In the genomic region with DNA sequence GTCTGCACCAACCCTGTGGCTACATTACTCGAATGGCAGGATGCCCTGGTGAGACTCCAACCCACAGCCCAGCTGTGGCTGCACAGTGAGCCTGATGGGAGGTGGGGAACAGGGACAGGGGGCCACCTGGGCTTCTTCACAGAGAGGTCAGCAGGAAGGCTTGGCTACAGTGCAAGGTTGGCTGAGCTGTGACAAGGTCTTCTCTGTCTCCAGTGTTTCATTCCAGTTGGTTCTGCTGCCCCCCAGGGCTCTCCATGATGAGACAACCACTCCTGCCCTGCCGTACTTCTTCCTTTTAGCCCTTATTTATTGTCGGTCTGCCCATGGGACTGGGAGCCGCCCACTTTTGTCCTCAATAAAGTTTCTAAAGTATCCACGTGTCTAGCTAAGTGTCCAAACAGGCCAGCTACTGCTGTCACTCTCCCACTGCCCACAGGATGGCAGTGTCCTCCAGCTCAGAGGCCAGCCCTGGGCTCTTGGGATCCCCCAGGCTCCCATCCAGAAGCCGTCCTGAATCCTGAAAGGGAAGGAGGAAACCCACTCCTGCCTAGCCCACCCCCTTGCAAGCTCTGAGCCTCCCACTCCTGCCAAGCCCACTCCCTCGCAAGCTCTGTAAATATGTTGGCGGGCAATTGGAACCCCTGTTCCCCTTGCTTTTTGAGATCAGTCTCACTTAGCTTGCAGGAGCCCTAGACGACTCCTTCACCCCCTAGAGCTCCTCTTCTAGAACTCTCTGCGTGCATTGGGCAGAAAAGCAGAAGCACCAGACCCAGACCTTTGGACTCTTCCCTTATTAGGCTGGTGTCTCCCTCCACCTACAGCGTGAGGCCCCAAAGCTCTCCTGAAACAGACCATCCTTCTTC, we compare ENCODE assay signal across 9 cellular contexts. TPM values are rescaled to one million over a fixed set of nuclear protein-coding genes. Genes with fewer than 3 reads are reported as not detected.
A peak's percentile ranks its signal among the peaks of the same experiment; 100 is the strongest.
DNase-seq lines count a peak whose midpoint lies in the region; ATAC-seq and TF ChIP-seq lines count a peak whose summit lies in the region.
"Had no signal": no experiment of that assay in that cellular context is flagged by ENCODE, and none has a peak within 500 bp of the region (broad histone marks: within the 10 kb centered on the region; RNA-seq: fewer than 3 reads in every experiment).

No MANE protein-coding gene starts in this region.

- intact Hi-C loops in Right ventricle myocardium inferior (cut with DNase I) (no loop called here), cardiac septum (cut with DNase I) (no loop called here), left colon (cut with DNase I, micrococcal nuclease) (no loop called here)
- intact Hi-C loops in activated CD4-positive, alpha-beta T cell treated with anti-CD3 and anti-CD28 coated beads for 36 hours (cut with DNase I, micrococcal nuclease), result no loop called here

- H3K9me3 ChIP-seq in CD8-positive, alpha-beta memory T cell (ENCODE audit: low read length), result no peaks in the 10 kb centered on the region

- no peak overlapping the region for H3K27ac Mint-ChIP-seq in activated CD4-positive, alpha-beta T cell treated with anti-CD3 and anti-CD28 coated beads for 36 hours
- peak overlapping the region in 2 of 8 donors; percentile 25 to 54 for H3K27ac Mint-ChIP-seq in CD8-positive, alpha-beta memory T cell

- CTCF ChIA-PET in activated CD4-positive, alpha-beta T cell treated with anti-CD3 and anti-CD28 coated beads for 36 hours (lab: Charles Lee), result interaction anchor here (0.5 to 2.3 kb wide), 17 partner anchors 9 to 240 kb away, joined by 3 to 20 read pairs (median 4); a partner anchor contains a TSS
- CTCF ChIA-PET in CD8-positive, alpha-beta memory T cell (lab: Charles Lee), result interaction anchor here (0.7 to 2.7 kb wide), 11 partner anchors 9 to 222 kb away, joined by 3 to 27 read pairs (median 6); a partner anchor contains a TSS

- peak; percentile 84 for ATAC-seq in Right ventricle myocardium inferior
- ATAC-seq in left colon, result peak; percentile 94
- no peak for ATAC-seq in activated CD4-positive, alpha-beta T cell treated with anti-CD3 and anti-CD28 coated beads for 36 hours

- H3K36me3 ChIP-seq in CD8-positive, alpha-beta memory T cell (ENCODE audit: insufficient read depth, low read length), result no peaks in the 10 kb centered on the region

- H3K36me3 Mint-ChIP-seq in activated CD4-positive, alpha-beta T cell treated with anti-CD3 and anti-CD28 coated beads for 36 hours (ENCODE audit: low read depth), result peaks cover 29% of the 10 kb centered on the region
- H3K36me3 Mint-ChIP-seq in CD8-positive, alpha-beta memory T cell, result no peaks in the 10 kb centered on the region

- no peak overlapping the region for H3K4me3 Mint-ChIP-seq in activated CD4-positive, alpha-beta T cell treated with anti-CD3 and anti-CD28 coated beads for 36 hours
- peak overlapping the region in 1 of 7 donors; percentile 32 for H3K4me3 Mint-ChIP-seq in CD8-positive, alpha-beta memory T cell

- H3K27ac ChIP-seq in substantia nigra (ENCODE audit: low read depth, low read length, poor library complexity, severe bottlenecking), result no peak overlapping the region
- no peak overlapping the region for H3K27ac ChIP-seq in CD8-positive, alpha-beta memory T cell (ENCODE audit: low read depth, low read length)

- DNase-seq in Right ventricle myocardium inferior (ENCODE audit: missing footprints) (no peak), cardiac septum (ENCODE audit: low spot score) (no peak), NCI-H69 (lab: John Stamatoyannopoulos, UW) (peak; percentile 66), cardiac fibroblast (ENCODE audit: low read depth in 2 of 2) (peak; percentile 84 to 85), left colon (peak; percentile 72), substantia nigra (lab: John Stamatoyannopoulos, UW) (peak in 40 of 49 donors; percentile 18 to 72 (median 54))
- DNase-seq in activated CD4-positive, alpha-beta T cell treated with anti-CD3 and anti-CD28 coated beads for 36 hours, result no peak
- DNase-seq in CD8-positive, alpha-beta memory T cell, result no peak

- H3K4me1 ChIP-seq in CD8-positive, alpha-beta memory T cell (ENCODE audit: insufficient read depth, low read length), result peaks cover 1% of the 10 kb centered on the region

- peak; percentile 90 for TF ChIP-seq CTCF in cardiac fibroblast (IDR thresholded peaks at IDR 0.05; ENCODE audit: low read depth, low read length)

- H3K27me3 ChIP-seq in CD8-positive, alpha-beta memory T cell (ENCODE audit: insufficient read depth, low read length, poor library complexity, severe bottlenecking), result peaks cover 22% of the 10 kb centered on the region

- H3K27me3 Mint-ChIP-seq in activated CD4-positive, alpha-beta T cell treated with anti-CD3 and anti-CD28 coated beads for 36 hours, result peaks cover 37% of the 10 kb centered on the region
- peaks cover 29 to 41% of the 10 kb centered on the region in 2 donors for H3K27me3 Mint-ChIP-seq in CD8-positive, alpha-beta memory T cell

- POLR2A ChIA-PET in activated CD4-positive, alpha-beta T cell treated with anti-CD3 and anti-CD28 coated beads for 36 hours (lab: Charles Lee), result interaction anchor here (0.6 to 1.1 kb wide), 3 partner anchors 9 to 61 kb away, joined by 3 to 6 read pairs (median 4); a partner anchor contains a TSS
- POLR2A ChIA-PET in CD8-positive, alpha-beta memory T cell (lab: Charles Lee), result no interaction called here

- no peak overlapping the region for H3K4me3 ChIP-seq in cardiac fibroblast (replicated peaks in 1 of 2; ENCODE audit: low read depth in 2 of 2, low read length in 2 of 2)
- no peak overlapping the region for H3K4me3 ChIP-seq in CD8-positive, alpha-beta memory T cell (ENCODE audit: low read length)

- no peaks in the 10 kb centered on the region for H3K9me3 Mint-ChIP-seq in activated CD4-positive, alpha-beta T cell treated with anti-CD3 and anti-CD28 coated beads for 36 hours (ENCODE audit: low read depth)
- no peaks in the 10 kb centered on the region for H3K9me3 Mint-ChIP-seq in CD8-positive, alpha-beta memory T cell

- H3K4me1 Mint-ChIP-seq in activated CD4-positive, alpha-beta T cell treated with anti-CD3 and anti-CD28 coated beads for 36 hours, result peaks cover 10% of the 10 kb centered on the region
- H3K4me1 Mint-ChIP-seq in CD8-positive, alpha-beta memory T cell, result peaks cover 5 to 15% (median 6%) of the 10 kb centered on the region in 3 donors

RNA-seq across cellular contexts. Expression of a gene that starts 5.4 kb away (rescaled TPM):
- total RNA-seq in Right ventricle myocardium inferior (not detected), cardiac septum (not detected), left colon (not detected)
- total RNA-seq in activated CD4-positive, alpha-beta T cell treated with anti-CD3 and anti-CD28 coated beads for 36 hours, result not detected
- total RNA-seq in CD8-positive, alpha-beta memory T cell, result not detected
- not detected for polyA plus RNA-seq in CD8-positive, alpha-beta memory T cell
- total RNA-seq: urinary bladder had no signal
- polyA plus RNA-seq: urinary bladder had no signal

RNA-seq across cellular contexts. Expression of a gene that starts 8.5 kb away (rescaled TPM):
- total RNA-seq in Right ventricle myocardium inferior (0.97 TPM), cardiac septum (not detected), left colon (10 to 100 TPM in 1 of 2 donors, 1 to 10 TPM in 1; 4.9 to 12.4 TPM)
- total RNA-seq in activated CD4-positive, alpha-beta T cell treated with anti-CD3 and anti-CD28 coated beads for 36 hours, result 10 to 100 TPM; 64.5 to 84.3 TPM
- 10 to 100 TPM; 33.6 to 35.0 TPM for total RNA-seq in CD8-positive, alpha-beta memory T cell
- polyA plus RNA-seq in CD8-positive, alpha-beta memory T cell, result 0.79 TPM

RNA-seq across cellular contexts. Expression of a gene that starts 15.1 kb away (rescaled TPM):
- not detected for total RNA-seq in Right ventricle myocardium inferior
- total RNA-seq in cardiac septum, result 0.70 TPM
- total RNA-seq in left colon, result 10 to 100 TPM; 40.2 to 45.6 TPM
- total RNA-seq in activated CD4-positive, alpha-beta T cell treated with anti-CD3 and anti-CD28 coated beads for 36 hours, result under 1 TPM in 1 of 2 experiments, not detected in 1; 0.05 TPM
- not detected for total RNA-seq in CD8-positive, alpha-beta memory T cell
- not detected for polyA plus RNA-seq in CD8-positive, alpha-beta memory T cell

RNA-seq across cellular contexts. Expression of a gene that starts 35.7 kb away (rescaled TPM):
- total RNA-seq in Right ventricle myocardium inferior (6.4 TPM), cardiac septum (6.2 TPM), left colon (10 to 100 TPM; 15.5 to 18.9 TPM)
- total RNA-seq in activated CD4-positive, alpha-beta T cell treated with anti-CD3 and anti-CD28 coated beads for 36 hours, result 10 to 100 TPM; 10.6 to 18.8 TPM
- total RNA-seq in CD8-positive, alpha-beta memory T cell, result 1 to 10 TPM; 9.1 to 9.4 TPM
- polyA plus RNA-seq in CD8-positive, alpha-beta memory T cell, result 7.6 TPM

RNA-seq across cellular contexts. Expression of a gene that starts 36.6 kb away (rescaled TPM):
- total RNA-seq in Right ventricle myocardium inferior (0.57 TPM), cardiac septum (0.38 TPM), left colon (10 to 100 TPM in 1 of 2 donors, 1 to 10 TPM in 1; 5.5 to 14.3 TPM)
- not detected for total RNA-seq in activated CD4-positive, alpha-beta T cell treated with anti-CD3 and anti-CD28 coated beads for 36 hours
- not detected for total RNA-seq in CD8-positive, alpha-beta memory T cell
- polyA plus RNA-seq in CD8-positive, alpha-beta memory T cell, result not detected

Comparison
In these comparisons a context has a peak if more than half of its experiments do, and no peak if none do; other contexts are left out.
1. DNase-seq: peak in NCI-H69 (single experiment), cardiac fibroblast (2 of 2), left colon (2 of 2) and substantia nigra (40 of 49); none in Right ventricle myocardium inferior (single experiment), cardiac septum (single experiment), activated CD4-positive, alpha-beta T cell treated with anti-CD3 and anti-CD28 coated beads for 36 hours (single experiment) and CD8-positive, alpha-beta memory T cell (0 of 5).
2. RNA of a gene that starts 15.1 kb away (total RNA-seq): 40.2 to 45.6 TPM in left colon; 0.70 TPM in cardiac septum (single experiment), 0.05 TPM in activated CD4-positive, alpha-beta T cell treated with anti-CD3 and anti-CD28 coated beads for 36 hours, not detected in Right ventricle myocardium inferior (single experiment) and not detected in CD8-positive, alpha-beta memory T cell; every median in the first group is over 10 times any median in the second.